Comparison of ENCODE assay signal across 20 cellular contexts in the genomic region with DNA sequence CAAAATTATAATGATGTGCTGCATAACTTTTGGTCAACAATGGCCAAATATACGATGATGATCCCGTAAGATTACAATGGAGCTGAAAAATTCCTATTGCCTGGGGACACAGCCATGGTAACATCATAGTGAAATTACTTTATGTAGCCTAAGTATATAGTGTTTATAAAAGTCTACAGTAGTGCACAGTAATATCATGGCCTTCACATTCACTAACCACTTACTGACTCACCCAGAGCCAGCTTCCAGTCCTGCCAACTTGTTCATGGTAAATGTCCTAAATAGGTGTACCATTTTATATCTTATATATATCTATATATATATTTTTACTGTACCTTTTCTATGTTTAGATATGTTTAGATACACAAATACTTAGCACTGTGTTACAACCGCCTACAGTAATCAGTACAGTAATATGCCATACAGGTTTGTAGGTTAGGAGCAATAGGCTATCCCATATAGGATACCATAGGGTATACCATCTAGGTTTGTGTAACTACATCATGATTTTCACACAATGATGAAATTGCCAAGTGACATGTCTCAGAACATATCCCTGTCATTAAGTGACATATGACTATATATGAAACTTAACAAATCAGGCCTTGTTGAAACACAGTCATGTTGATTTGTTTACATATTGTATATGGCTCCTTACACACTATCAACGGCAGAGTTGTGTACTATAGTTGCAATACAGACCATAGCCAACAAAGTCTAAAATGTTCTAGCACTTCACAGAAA. TPM values are rescaled to one million over a fixed set of nuclear protein-coding genes. Genes with fewer than 3 reads are reported as not detected.
A peak's percentile ranks its signal among the peaks of the same experiment; 100 is the strongest.
DNase-seq lines count a peak whose midpoint lies in the region; ATAC-seq, FAIRE-seq and TF ChIP-seq lines count a peak whose summit lies in the region.
"Had no signal": no experiment of that assay in that cellular context is flagged by ENCODE, and none has a peak within 500 bp of the region (broad histone marks: within the 10 kb centered on the region; RNA-seq: fewer than 3 reads in every experiment).

No MANE protein-coding gene starts in this region.

- H3K27me3 ChIP-seq in PC-9 (ENCODE audit: insufficient read depth, low read depth) (no peaks in the 10 kb centered on the region), foreskin keratinocyte (no peaks in the 10 kb centered on the region), suprapubic skin (no peaks in the 10 kb centered on the region)
- H3K27me3 ChIP-seq: SJCRH30 had no signal

- H4K20me1 ChIP-seq in PC-9 (ENCODE audit: insufficient read depth) = peaks cover 5% of the 10 kb centered on the region; the same call in 1 of the 2 replicates

- H3K9me3 ChIP-seq in PC-9 (ENCODE audit: insufficient read depth, low read depth) (no peaks in the 10 kb centered on the region), suprapubic skin (no peaks in the 10 kb centered on the region)
- H3K9me3 ChIP-seq: SJCRH30 had no signal

- H3F3A ChIP-seq in PC-9 (ENCODE audit: insufficient read depth, low read depth) = peaks cover 12% of the 10 kb centered on the region; the same call in 1 of the 2 replicates

- H3K27me3 Mint-ChIP-seq in activated CD8-positive, alpha-beta T cell treated with anti-CD3 and anti-CD28 coated beads for 36 hours = no peaks in the 10 kb centered on the region
- H3K27me3 Mint-ChIP-seq in activated CD8-positive, alpha-beta T cell treated with anti-CD3 and anti-CD28 coated beads, Interleukin-2, amount 10 ng/mL, durations not matched to agents 7 days and 5 days (ENCODE audit: low read depth) = no peaks in the 10 kb centered on the region
- H3K27me3 Mint-ChIP-seq: CD4-positive, alpha-beta T cell had no signal

- H3K9me3 Mint-ChIP-seq in activated CD8-positive, alpha-beta T cell treated with anti-CD3 and anti-CD28 coated beads for 36 hours = no peaks in the 10 kb centered on the region
- H3K9me3 Mint-ChIP-seq in activated CD8-positive, alpha-beta T cell treated with anti-CD3 and anti-CD28 coated beads, Interleukin-2, amount 10 ng/mL, durations not matched to agents 7 days and 5 days (ENCODE audit: insufficient read depth) = no peaks in the 10 kb centered on the region
- H3K9me3 Mint-ChIP-seq: CD4-positive, alpha-beta T cell; H9 had no signal

- H3K4me3 ChIP-seq in PC-9 (no peak overlapping the region), suprapubic skin (no peak overlapping the region)
- H3K4me3 ChIP-seq: SJCRH30 had no signal

- H3K27ac ChIP-seq in PC-9 (no peak overlapping the region), foreskin keratinocyte (no peak overlapping the region), suprapubic skin (no peak overlapping the region)
- H3K27ac ChIP-seq: HL-60, SJCRH30 had no signal

- FAIRE-seq in H54 (lab: Jason Lieb, UNC) = no peak
- FAIRE-seq: HTR-8/SVneo had no signal

- DNase-seq in activated CD8-positive, alpha-beta T cell treated with anti-CD3 and anti-CD28 coated beads for 36 hours = no peak
- no peak for DNase-seq in activated CD8-positive, alpha-beta T cell treated with anti-CD3 and anti-CD28 coated beads, Interleukin-2, amount 10 ng/mL, durations not matched to agents 7 days and 5 days
- DNase-seq in ELR (ENCODE audit: low read depth) = peak; percentile 38
- no peak for DNase-seq in PC-9
- DNase-seq in foreskin keratinocyte = peak in 1 of 2 donors; percentile 19
- DNase-seq in suprapubic skin (ENCODE audit: low spot score in 2 of 2) = no peak
- DNase-seq in H54 (ENCODE audit: insufficient read length, low spot score) = no peak
- no peak for DNase-seq in NCI-H2081 treated with DMSO at 0.1 percent for 48 hours (lab: John Stamatoyannopoulos, UW)
- DNase-seq: 8988T; CD4-positive, alpha-beta T cell; DMS153; H9; NCI-H1105; NCI-H1694; NCI-H510A treated with DMSO at 0.1 percent for 48 hours; NCI-H774; OCI-M1; SJCRH30 had no signal

- TF ChIP-seq CTCF in activated CD8-positive, alpha-beta T cell treated with anti-CD3 and anti-CD28 coated beads for 36 hours (IDR thresholded peaks at IDR 0.05) = no peak
- TF ChIP-seq CTCF in PC-9 (conservative IDR thresholded peaks at IDR 0.05) (no peak), foreskin keratinocyte (conservative IDR thresholded peaks at IDR 0.05) (no peak), suprapubic skin (IDR thresholded peaks at IDR 0.05) (no peak)

- TSS peak; percentile 3 for BruUV-seq in PC-9 (replicated peaks; lab: Mats Ljungman, UMichigan)

- TF ChIP-seq POLR2A in suprapubic skin (IDR thresholded peaks at IDR 0.05) = no peak
- no peak for TF ChIP-seq POLR2A in H54 (IDR thresholded peaks at IDR 0.05; ENCODE audit: low read depth, low read length)

- CTCF ChIA-PET in activated CD8-positive, alpha-beta T cell treated with anti-CD3 and anti-CD28 coated beads for 36 hours (lab: Charles Lee) = interaction anchor here (1.3 kb wide), 1 partner anchor 9 kb away, joined by 4 read pairs; no protein-coding TSS in a partner anchor
- CTCF ChIA-PET in activated CD8-positive, alpha-beta T cell treated with anti-CD3 and anti-CD28 coated beads, Interleukin-2, amount 10 ng/mL, durations not matched to agents 7 days and 5 days (lab: Charles Lee) = no interaction called here
- CTCF ChIA-PET in PC-9 (lab: Charles Lee) = no interaction called here

- WGBS in suprapubic skin = 73% methylated on average over 4 of the region's 4 CpGs

- no peaks in the 10 kb centered on the region for H3K4me1 Mint-ChIP-seq in activated CD8-positive, alpha-beta T cell treated with anti-CD3 and anti-CD28 coated beads for 36 hours (ENCODE audit: low read depth)
- H3K4me1 Mint-ChIP-seq in activated CD8-positive, alpha-beta T cell treated with anti-CD3 and anti-CD28 coated beads, Interleukin-2, amount 10 ng/mL, durations not matched to agents 7 days and 5 days (ENCODE audit: low read depth) = no peaks in the 10 kb centered on the region
- H3K4me1 Mint-ChIP-seq: H9 had no signal

- peak; percentile 51 for ATAC-seq in activated CD8-positive, alpha-beta T cell treated with anti-CD3 and anti-CD28 coated beads for 36 hours
- ATAC-seq in activated CD8-positive, alpha-beta T cell treated with anti-CD3 and anti-CD28 coated beads, Interleukin-2, amount 10 ng/mL, durations not matched to agents 7 days and 5 days = no peak
- ATAC-seq in foreskin keratinocyte = peak; percentile 33

- no peaks in the 10 kb centered on the region for H3K79me2 ChIP-seq in PC-9 (ENCODE audit: low read depth)

- intact Hi-C loops in activated CD8-positive, alpha-beta T cell treated with anti-CD3 and anti-CD28 coated beads for 36 hours (cut with micrococcal nuclease) = no loop called here
- intact Hi-C loops in PC-9 (cut with micrococcal nuclease; ENCODE audit: unreplicated experiment) = no loop called here

- POLR2A ChIA-PET in activated CD8-positive, alpha-beta T cell treated with anti-CD3 and anti-CD28 coated beads for 36 hours (lab: Charles Lee) = no interaction called here
- POLR2A ChIA-PET in activated CD8-positive, alpha-beta T cell treated with anti-CD3 and anti-CD28 coated beads, Interleukin-2, amount 10 ng/mL, durations not matched to agents 7 days and 5 days (lab: Charles Lee) = no interaction called here
- POLR2A ChIA-PET in PC-9 (lab: Charles Lee; ENCODE audit: unreplicated experiment) = no interaction called here

- peaks cover 51% of the 10 kb centered on the region for H3K36me3 Mint-ChIP-seq in activated CD8-positive, alpha-beta T cell treated with anti-CD3 and anti-CD28 coated beads for 36 hours (ENCODE audit: low read depth)
- H3K36me3 Mint-ChIP-seq in activated CD8-positive, alpha-beta T cell treated with anti-CD3 and anti-CD28 coated beads, Interleukin-2, amount 10 ng/mL, durations not matched to agents 7 days and 5 days (ENCODE audit: low read depth) = peaks cover 55% of the 10 kb centered on the region

- H3K4me1 ChIP-seq in PC-9 (replicated peaks; ENCODE audit: insufficient read depth) = no peaks in the 10 kb centered on the region
- peaks cover 5% of the 10 kb centered on the region for H3K4me1 ChIP-seq in foreskin keratinocyte
- H3K4me1 ChIP-seq in suprapubic skin = no peaks in the 10 kb centered on the region
- H3K4me1 ChIP-seq: SJCRH30 had no signal

- no peak for TF ChIP-seq EP300 in suprapubic skin (IDR thresholded peaks at IDR 0.05)

- H3K9me2 ChIP-seq in PC-9 (ENCODE audit: insufficient read depth) = no peaks in the 10 kb centered on the region

- no peak overlapping the region for H3K4me3 Mint-ChIP-seq in activated CD8-positive, alpha-beta T cell treated with anti-CD3 and anti-CD28 coated beads for 36 hours
- no peak overlapping the region for H3K4me3 Mint-ChIP-seq in activated CD8-positive, alpha-beta T cell treated with anti-CD3 and anti-CD28 coated beads, Interleukin-2, amount 10 ng/mL, durations not matched to agents 7 days and 5 days
- H3K4me3 Mint-ChIP-seq: CD4-positive, alpha-beta T cell; H9 had no signal

- H3K27ac Mint-ChIP-seq in activated CD8-positive, alpha-beta T cell treated with anti-CD3 and anti-CD28 coated beads for 36 hours = peak overlapping the region; percentile 10
- H3K27ac Mint-ChIP-seq in activated CD8-positive, alpha-beta T cell treated with anti-CD3 and anti-CD28 coated beads, Interleukin-2, amount 10 ng/mL, durations not matched to agents 7 days and 5 days = no peak overlapping the region
- H3K27ac Mint-ChIP-seq: CD4-positive, alpha-beta T cell; H9 had no signal

- peaks cover 51% of the 10 kb centered on the region for H3K36me3 ChIP-seq in PC-9 (ENCODE audit: low read depth)
- peaks cover 84% of the 10 kb centered on the region for H3K36me3 ChIP-seq in suprapubic skin

- no peak overlapping the region for H2AFZ ChIP-seq in PC-9

- no peak overlapping the region for H3K4me2 ChIP-seq in PC-9

RNA-seq across cellular contexts. Expression of a gene that starts 23.7 kb away (rescaled TPM):
- total RNA-seq in activated CD8-positive, alpha-beta T cell treated with anti-CD3 and anti-CD28 coated beads for 36 hours = 10 to 100 TPM; 51.6 to 52.0 TPM
- 10 to 100 TPM; 31.5 to 35.2 TPM for total RNA-seq in activated CD8-positive, alpha-beta T cell treated with anti-CD3 and anti-CD28 coated beads, Interleukin-2, amount 10 ng/mL, durations not matched to agents 7 days and 5 days
- total RNA-seq in PC-9 (2021) (23.6 and 27.2 TPM in 2 replicates), foreskin keratinocyte (22.5 and 37.7 TPM in 2 replicates), suprapubic skin (10 to 100 TPM; 18.8 to 28.4 (median 22.7) TPM)
- 5.3 and 7.7 TPM in 2 replicates for polyA plus RNA-seq in foreskin keratinocyte

RNA-seq across cellular contexts. Expression of a gene that starts 24.0 kb away (rescaled TPM):
- 10 to 100 TPM; 26.2 to 29.7 TPM for total RNA-seq in activated CD8-positive, alpha-beta T cell treated with anti-CD3 and anti-CD28 coated beads for 36 hours
- total RNA-seq in activated CD8-positive, alpha-beta T cell treated with anti-CD3 and anti-CD28 coated beads, Interleukin-2, amount 10 ng/mL, durations not matched to agents 7 days and 5 days = 10 to 100 TPM; 29.6 to 34.0 TPM
- total RNA-seq in PC-9 (2021) = 15.0 and 20.3 TPM in 2 replicates
- total RNA-seq in foreskin keratinocyte = 12.8 and 13.4 TPM in 2 replicates
- polyA plus RNA-seq in foreskin keratinocyte = 9.3 and 10.7 TPM in 2 replicates
- 10 to 100 TPM in 3 of 4 donors, 1 to 10 TPM in 1; 9.9 to 18.9 (median 11.7) TPM for total RNA-seq in suprapubic skin

RNA-seq across cellular contexts. Expression of a gene that starts 30.2 kb away (rescaled TPM):
- 10 to 100 TPM; 16.8 to 17.5 TPM for total RNA-seq in activated CD8-positive, alpha-beta T cell treated with anti-CD3 and anti-CD28 coated beads for 36 hours
- 10 to 100 TPM; 31.0 TPM for total RNA-seq in activated CD8-positive, alpha-beta T cell treated with anti-CD3 and anti-CD28 coated beads, Interleukin-2, amount 10 ng/mL, durations not matched to agents 7 days and 5 days
- total RNA-seq in PC-9 (2021) = 12.6 and 19.5 TPM in 2 replicates
- 12.8 and 14.2 TPM in 2 replicates for total RNA-seq in foreskin keratinocyte
- 5.6 and 7.5 TPM in 2 replicates for polyA plus RNA-seq in foreskin keratinocyte
- total RNA-seq in suprapubic skin = 1 to 10 TPM; 2.7 to 8.3 (median 4.9) TPM

RNA-seq across cellular contexts. Expression of a gene that starts 30.5 kb away (rescaled TPM):
- 10 to 100 TPM; 31.1 to 34.5 TPM for total RNA-seq in activated CD8-positive, alpha-beta T cell treated with anti-CD3 and anti-CD28 coated beads for 36 hours
- 10 to 100 TPM; 20.6 to 25.5 TPM for total RNA-seq in activated CD8-positive, alpha-beta T cell treated with anti-CD3 and anti-CD28 coated beads, Interleukin-2, amount 10 ng/mL, durations not matched to agents 7 days and 5 days
- total RNA-seq in PC-9 (2021) (15.2 and 21.0 TPM in 2 replicates), foreskin keratinocyte (22.9 and 27.1 TPM in 2 replicates), suprapubic skin (1 to 10 TPM; 5.3 to 7.6 (median 5.4) TPM)
- polyA plus RNA-seq in foreskin keratinocyte = 16.4 and 19.9 TPM in 2 replicates
